32 cellular contexts compared by ENCODE assay signal in the genomic region with DNA sequence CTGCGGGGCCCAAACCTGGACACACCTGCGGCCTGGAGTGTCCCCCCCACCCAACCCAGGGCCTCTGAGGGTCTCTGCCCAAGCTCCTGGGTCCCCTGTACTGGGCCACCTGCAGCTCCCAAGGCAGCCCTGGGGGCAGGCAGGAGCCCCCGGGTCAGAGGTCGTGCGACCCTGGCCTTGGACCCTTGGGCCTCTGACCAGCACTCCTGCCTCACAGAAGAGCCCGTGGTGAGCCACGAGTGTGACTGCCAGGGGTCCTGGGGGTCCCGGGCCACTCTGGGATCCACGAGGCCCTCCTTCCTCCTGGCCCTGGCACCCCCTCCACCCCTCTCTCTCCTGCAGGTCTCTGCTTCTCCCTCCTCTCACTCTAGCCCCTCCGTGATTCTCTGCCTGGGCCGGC. TPM values are rescaled to one million over a fixed set of nuclear protein-coding genes. Genes with fewer than 3 reads are reported as not detected.
"Had no signal": no experiment of that assay in that cellular context is flagged by ENCODE, and none has a peak within 500 bp of the region (broad histone marks: within the 10 kb centered on the region; RNA-seq: fewer than 3 reads in every experiment).

No MANE protein-coding gene starts in this region.

- H3K27ac ChIP-seq: left lung, lower lobe of right lung, neutrophil, parathyroid adenoma, right atrium auricular region, skin epidermis, suprapubic skin, upper lobe of left lung, vagina had no signal

- FAIRE-seq: islet of Langerhans, kidney had no signal

- H3K79me2 ChIP-seq: parathyroid adenoma had no signal

- H3K4me3 ChIP-seq: left lung, lower lobe of right lung, right atrium auricular region, skin epidermis, suprapubic skin, tibial nerve, upper lobe of left lung, vagina had no signal

- H3K9me3 ChIP-seq: left lung, lower lobe of right lung, neutrophil, right atrium auricular region, suprapubic skin, tibial nerve, upper lobe of left lung, vagina had no signal

- ATAC-seq: left colon; left lung; lower lobe of right lung; naive thymus-derived CD8-positive, alpha-beta T cell; sciatic nerve had no signal

- H3K4me1 ChIP-seq: parathyroid adenoma had no signal

- H2AFZ ChIP-seq: parathyroid adenoma had no signal

- H3K9ac ChIP-seq: parathyroid adenoma had no signal

- H3K36me3 ChIP-seq: left lung, lower lobe of right lung, neutrophil, right atrium auricular region, suprapubic skin, tibial nerve, upper lobe of left lung, vagina had no signal

- DNase-seq: hypothalamus; immature natural killer cell; kidney; left colon; left lung; lower lobe of right lung; mammary epithelial cell; mesenchymal stem cell; naive thymus-derived CD8-positive, alpha-beta T cell; occipital lobe; stimulated activated CD4-positive, alpha-beta T cell treated with anti-CD3 and anti-CD28 coated beads, Interleukin-12 subunit alpha, Interleukin-12 subunit beta, amount 100 ng/mL, for 4 hours; stimulated activated CD4-positive, alpha-beta T cell treated with anti-CD3 and anti-CD28 coated beads, Interleukin-15, amount 100 ng/mL, for 24 hours; stimulated activated CD4-positive, alpha-beta T cell treated with anti-CD3 and anti-CD28 coated beads, Interleukin-2, amount 100 ng/mL, for 24 hours; stimulated activated CD4-positive, alpha-beta T cell treated with anti-CD3 and anti-CD28 coated beads, Interleukin-4, amount 100 ng/mL, for 1 hour; stimulated activated naive CD4-positive, alpha-beta T cell had no signal

- H3K27me3 ChIP-seq: right atrium auricular region, suprapubic skin, tibial nerve, upper lobe of left lung, vagina had no signal

RNA-seq across cellular contexts. Expression of gene PTGDS, which starts 5.0 kb away (rescaled TPM):
- total RNA-seq: neural crest cell, progenitor cell of endocrine pancreas, pulmonary artery endothelial cell had no signal
- polyA plus RNA-seq: mammary epithelial cell had no signal

RNA-seq across cellular contexts. Expression of gene LCNL1, which starts 10.5 kb away (rescaled TPM):
- total RNA-seq: neural crest cell, progenitor cell of endocrine pancreas, pulmonary artery endothelial cell, renal cortical epithelial cell, subcutaneous adipose tissue had no signal
- polyA plus RNA-seq: immature natural killer cell; mammary epithelial cell; naive thymus-derived CD8-positive, alpha-beta T cell had no signal

RNA-seq across cellular contexts. Expression of gene LCN12, which starts 20.3 kb away (rescaled TPM):
- total RNA-seq: occipital lobe, pulmonary artery endothelial cell, subcutaneous adipose tissue, urinary bladder, vagina had no signal
- polyA plus RNA-seq: immature natural killer cell; naive thymus-derived CD8-positive, alpha-beta T cell had no signal

RNA-seq across cellular contexts. Expression of gene CLIC3, which starts 24.0 kb away (rescaled TPM):
- total RNA-seq: neural crest cell, osteocyte, progenitor cell of endocrine pancreas had no signal
